16 cellular contexts compared by ENCODE assay signal in genomic region chr4:141645611-141646340, GRCh38. TPM values are rescaled to one million over a fixed set of nuclear protein-coding genes. Genes with fewer than 3 reads are reported as not detected.
DNase-seq lines count a peak whose midpoint lies in the region; ATAC-seq and TF ChIP-seq lines count a peak whose summit lies in the region.
"Had no signal": no experiment of that assay in that cellular context is flagged by ENCODE, and none has a peak within 500 bp of the region (broad histone marks: within the 10 kb centered on the region; RNA-seq: fewer than 3 reads in every experiment).

No MANE protein-coding gene starts in this region.

- no peaks in the 10 kb centered on the region; the same call in 1 of the 2 replicates for H3K9me2 ChIP-seq in GM23248 (ENCODE audit: insufficient read depth)

- peaks cover 45% of the 10 kb centered on the region for H3F3A ChIP-seq in GM23248 (ENCODE audit: insufficient read depth)

- H3K4me1 ChIP-seq in GM23248 (ENCODE audit: insufficient read depth) (peaks cover 50% of the 10 kb centered on the region), SJCRH30 (peaks cover 30% of the 10 kb centered on the region)

- H3K27ac ChIP-seq in GM23248, result peak overlapping the region; percentile 82
- H3K27ac ChIP-seq in SJCRH30, result peak overlapping the region; percentile 67
- H3K27ac ChIP-seq: adrenal gland, transverse colon had no signal

- TF ChIP-seq CTCF in fibroblast of the aortic adventitia (IDR thresholded peaks at IDR 0.05; ENCODE audit: insufficient read depth, low read length), result no peak

- H3K9me3 ChIP-seq in GM23248 (ENCODE audit: low read depth) (no peaks in the 10 kb centered on the region), SJCRH30 (replicated peaks) (0 out of 2 replicates have a peak, but pooled peaks cover 3% of the 10 kb centered on the region)
- H3K9me3 ChIP-seq: adrenal gland, transverse colon had no signal

- H3K36me3 ChIP-seq in GM23248 (ENCODE audit: low read depth) (no peaks in the 10 kb centered on the region), SJCRH30 (no peaks in the 10 kb centered on the region; the same call in 1 of the 2 replicates)
- H3K36me3 ChIP-seq: adrenal gland, transverse colon had no signal

- peak overlapping the region; percentile 67 for H3K4me2 ChIP-seq in GM23248 (ENCODE audit: unreplicated experiment)

- 54 to 56% methylated on average over 3 of the region's 3 CpGs for WGBS in GM23248 (ENCODE audit: low coverage in 1 of 2, low lambda C conversion rate in 2 of 2, missing lambda C conversion rate in 2 of 2), 2 experiments

- ATAC-seq in GM21825 (IDR thresholded peaks at IDR 0.05; ENCODE audit: unreplicated experiment) (no peak), GM21619 (IDR thresholded peaks at IDR 0.05; ENCODE audit: unreplicated experiment) (no peak), GM21528 (IDR thresholded peaks at IDR 0.05; ENCODE audit: low FRiP score, unreplicated experiment) (no peak), sciatic nerve (no peak)

- peaks cover 74% of the 10 kb centered on the region for H3K79me2 ChIP-seq in GM23248 (ENCODE audit: insufficient read depth)

- peak; percentile 22 for DNase-seq in A172 (ENCODE audit: low spot score)
- peak; percentile 95 for DNase-seq in GM23248
- DNase-seq in SJCRH30, result peak in 1 of 2 experiments; percentile 22
- DNase-seq in fibroblast of the aortic adventitia (ENCODE audit: low read depth), result peak; percentile 76
- DNase-seq in sciatic nerve (ENCODE audit: low spot score), result no peak
- DNase-seq: 8988T; adrenal gland; erythroblast; GOT3; NCI-H1436 treated with DMSO at 0.1 percent for 48 hours; NK-92 treated with Interleukin-12 subunit alpha and Interleukin-12 subunit beta, amount 100 ng/mL, for 24 hours; T-helper 1 cell; transverse colon had no signal

- peak overlapping the region; percentile 35; the same call in 1 of the 2 replicates for H3K9ac ChIP-seq in GM23248

- peak overlapping the region; percentile 20; the same call in 1 of the 2 replicates for H3K4me3 ChIP-seq in GM23248
- no peak overlapping the region for H3K4me3 ChIP-seq in SJCRH30
- H3K4me3 ChIP-seq in fibroblast of the aortic adventitia (ENCODE audit: low read depth, low read length), result no peak overlapping the region
- H3K4me3 ChIP-seq: adrenal gland, transverse colon had no signal

- in situ Hi-C loops in GM23248 (cut with MboI), result no loop called here

- H4K20me1 ChIP-seq in GM23248 (ENCODE audit: insufficient read depth), result no peaks in the 10 kb centered on the region

- intact Hi-C loops in sciatic nerve (cut with DNase I), result no loop called here

- H3K27me3 ChIP-seq in GM23248 (replicated peaks; ENCODE audit: insufficient read depth) (no peaks in the 10 kb centered on the region), SJCRH30 (no peaks in the 10 kb centered on the region)
- H3K27me3 ChIP-seq: adrenal gland, transverse colon had no signal

- peak overlapping the region; percentile 49; the same call in 1 of the 2 replicates for H2AFZ ChIP-seq in GM23248

RNA-seq across cellular contexts. Expression of gene IL15, which starts 9.4 kb away (rescaled TPM):
- total RNA-seq in A172 (2014; rRNA removed; shearing (Covaris generic)), result 7.8 and 8.2 TPM in 2 replicates
- total RNA-seq in GM23248 (2014; rRNA removed; shearing (Covaris generic)), result 5.8 and 7.1 TPM in 2 replicates
- 7.6 and 8.5 TPM in 2 replicates for polyA plus RNA-seq in GM23248 (2016; fragmentation: Nextera tagmentation; extraction: Ambion mirVana)
- total RNA-seq in SJCRH30 (2014; rRNA removed; shearing (Covaris generic)), result 16.3 and 18.0 TPM in 2 replicates
- total RNA-seq in fibroblast of the aortic adventitia (ENCODE audit: low replicate concordance), result 2.3 TPM in 2 replicates
- total RNA-seq in sciatic nerve, result 11.5 TPM
